Comparison of ENCODE assay signal across 15 cellular contexts in genomic region chr2:229674830-229675530, GRCh38. TPM values are rescaled to one million over a fixed set of nuclear protein-coding genes. Genes with fewer than 3 reads are reported as not detected.
DNase-seq lines count a peak whose midpoint lies in the region; ATAC-seq and TF ChIP-seq lines count a peak whose summit lies in the region.
"Had no signal": no experiment of that assay in that cellular context is flagged by ENCODE, and none has a peak within 500 bp of the region (broad histone marks: within the 10 kb centered on the region; RNA-seq: fewer than 3 reads in every experiment).

No MANE protein-coding gene starts in this region.

- no peak for TF ChIP-seq CTCF in nephron progenitor cell (IDR thresholded peaks at IDR 0.05)

- H3K27me3 Mint-ChIP-seq in nephron progenitor cell (ENCODE audit: low read depth, poor library complexity): peaks cover 26% of the 10 kb centered on the region

- H3K4me3 Mint-ChIP-seq in nephron progenitor cell: peak overlapping the region; percentile 26
- H3K4me3 Mint-ChIP-seq: B cell; CD4-positive, alpha-beta T cell; GM23338 had no signal

- DNase-seq in left cardiac atrium (no peak), Right ventricle myocardium inferior (ENCODE audit: missing footprints) (no peak), MG63 (peak; percentile 17), nephron progenitor cell (no peak), ACHN (no peak), SW 1271 (lab: John Stamatoyannopoulos, UW) (no peak)
- DNase-seq: 8988T; C1 segment of cervical spinal cord; Calu3; CD4-positive, alpha-beta T cell; DMS 273 treated with DMSO at 0.1 percent for 48 hours; H7 had no signal

- peaks cover 19% of the 10 kb centered on the region for H3K36me3 ChIP-seq in MG63

- ATAC-seq in left cardiac atrium (peak; percentile 61 to 66), Right ventricle myocardium inferior (no peak), GM19395 (IDR thresholded peaks at IDR 0.05; ENCODE audit: unreplicated experiment) (no peak)
- ATAC-seq: GM23338 had no signal

- intact Hi-C loops in left cardiac atrium (cut with DNase I) (no loop called here), Right ventricle myocardium inferior (cut with DNase I) (no loop called here)

- no peaks in the 10 kb centered on the region for H3K27me3 ChIP-seq in MG63

- no peaks in the 10 kb centered on the region for H3K9me3 ChIP-seq in MG63

- peaks cover 20% of the 10 kb centered on the region for H3K4me1 Mint-ChIP-seq in nephron progenitor cell
- H3K4me1 Mint-ChIP-seq: B cell, GM23338 had no signal

- H3K27ac Mint-ChIP-seq in nephron progenitor cell: no peak overlapping the region
- H3K27ac Mint-ChIP-seq: B cell; CD4-positive, alpha-beta T cell; GM23338 had no signal

- H3K4me3 ChIP-seq in MG63: no peak overlapping the region
- H3K4me3 ChIP-seq: GM23338 had no signal

- H3K36me3 Mint-ChIP-seq in nephron progenitor cell (ENCODE audit: low read depth): no peaks in the 10 kb centered on the region

- in situ Hi-C loops in ACHN (cut with HindIII; ENCODE audit: low pct_ligation_motif_present, low pct_unique_long_range_greater_than_20kb, low sequenced_read_pairs): no loop called here

- no peaks in the 10 kb centered on the region for H3K9me3 Mint-ChIP-seq in nephron progenitor cell
- H3K9me3 Mint-ChIP-seq: CD4-positive, alpha-beta T cell; GM23338 had no signal

RNA-seq across cellular contexts. Expression of gene DNER, which starts 39.4 kb away (rescaled TPM):
- total RNA-seq in left cardiac atrium (10 to 100 TPM in 1 of 2 donors, 1 to 10 TPM in 1; 6.2 to 32.9 TPM), Right ventricle myocardium inferior (3.3 TPM)
- 84.8 and 88.7 TPM in 2 replicates for total RNA-seq in MG63 (2014; rRNA removed; shearing (Covaris generic); ENCODE audit: low replicate concordance)
- total RNA-seq: B cell; CD4-positive, alpha-beta T cell had no signal

Comparison
In these comparisons a context has a peak if more than half of its experiments do, and no peak if none do; other contexts are left out.
1. ATAC-seq: peak in left cardiac atrium (2 of 2); none in Right ventricle myocardium inferior (single experiment) and GM19395 (single experiment).